In the genomic region with DNA sequence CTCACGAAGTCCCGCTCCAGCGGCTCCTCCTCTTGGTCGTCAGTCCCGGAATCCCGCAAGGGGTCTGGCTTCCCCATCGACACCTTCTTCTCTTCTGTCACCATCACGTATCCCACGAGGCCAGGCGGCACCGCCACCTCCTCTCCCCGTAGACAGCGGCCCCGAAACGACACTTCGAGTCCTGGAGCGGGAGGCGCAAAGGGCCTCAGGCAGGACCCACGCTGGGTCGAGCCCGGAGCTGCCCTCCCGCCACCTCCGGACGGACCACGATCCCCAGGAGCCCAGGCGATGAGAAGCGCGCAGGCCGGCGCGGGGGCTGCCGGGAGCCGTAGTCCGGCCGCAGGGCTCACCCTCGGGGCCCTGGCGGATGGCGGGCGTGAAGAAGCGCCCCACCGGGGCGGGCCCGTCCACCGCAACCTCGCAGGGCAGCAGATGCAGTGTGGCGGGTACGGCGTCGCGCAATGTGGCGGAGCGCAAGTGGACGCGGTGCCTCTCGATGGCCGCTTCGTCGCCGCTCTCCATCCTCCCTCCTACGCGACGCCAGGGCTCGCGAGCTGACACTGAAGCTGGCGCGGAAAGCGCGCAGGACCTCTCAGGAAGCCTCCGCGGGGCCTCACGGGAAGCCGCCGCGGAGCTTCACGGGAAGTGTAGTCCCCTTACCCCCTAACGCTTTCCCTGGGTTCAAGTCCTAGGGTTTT, we compare ENCODE assay signal across 8 cellular contexts. TPM values are rescaled to one million over a fixed set of nuclear protein-coding genes. Genes with fewer than 3 reads are reported as not detected.
DNase-seq lines count a peak whose midpoint lies in the region; TF ChIP-seq lines count a peak whose summit lies in the region.

Gene RNASEH2C, minus strand, starts transcription at position 562 of the 698 bp plus-strand sequence. Its CDS starts 40 bp downstream, at position 522.

- DNase-seq in GM06990 (ENCODE audit: extremely low read depth, insufficient read length), result peak; percentile 89
- peak; percentile 56 for DNase-seq in HFFc6
- peak; percentile 66 for DNase-seq in NCI-H1048 (lab: John Stamatoyannopoulos, UW)
- peak; percentile 48 to 66 for DNase-seq in SW 1271 (lab: John Stamatoyannopoulos, UW)
- peak; percentile 40 for DNase-seq in activated naive CD8-positive, alpha-beta T cell treated with anti-CD3 and anti-CD28 coated beads, Interleukin-2, amount 50 U/mL, for 16 hours (ENCODE audit: low read depth, low spot score)
- peak; percentile 91 to 93 for DNase-seq in cardiac muscle cell (ENCODE audit: low read depth in 1 of 2, low spot score in 1 of 2)
- DNase-seq in tibial artery, result peak; percentile 82 to 88

- TF ChIP-seq CTCF in GM06990 (IDR thresholded peaks at IDR 0.05; ENCODE audit: insufficient read depth, low read length, poor library complexity, severe bottlenecking), result no peak
- TF ChIP-seq CTCF in HFFc6 (IDR thresholded peaks at IDR 0.05), result no peak
- TF ChIP-seq CTCF in cardiac muscle cell (IDR thresholded peaks at IDR 0.05; ENCODE audit: low read depth, low read length), result no peak
- TF ChIP-seq CTCF in parathyroid adenoma (IDR thresholded peaks at IDR 0.05), result no peak
- TF ChIP-seq CTCF in tibial artery (IDR thresholded peaks at IDR 0.05), result peak in 1 of 2 experiments; percentile 15

- peak within 1 kb of the TSS; percentile 75 for H3K4me3 ChIP-seq in GM06990 (replicated peaks; ENCODE audit: low read depth, low read length)
- H3K4me3 ChIP-seq in cardiac muscle cell, result peak within 1 kb of the TSS; percentile 57
- peak within 1 kb of the TSS; percentile 63 for H3K4me3 ChIP-seq in parathyroid adenoma (ENCODE audit: low read depth, low read length)
- peak within 1 kb of the TSS; percentile 59 to 78 for H3K4me3 ChIP-seq in tibial artery

- H3K27me3 ChIP-seq in GM06990 (replicated peaks; ENCODE audit: control insufficient read depth, insufficient read depth, low read length) (no peaks in the 10 kb centered on the region), cardiac muscle cell (no peaks in the 10 kb centered on the region), parathyroid adenoma (ENCODE audit: control insufficient read depth, insufficient read depth, low read length) (no peaks in the 10 kb centered on the region), tibial artery (no peaks in the 10 kb centered on the region)

- H3K36me3 Mint-ChIP-seq in HFFc6 (ENCODE audit: low read depth), result peaks cover 26% of the 10 kb centered on the region

- no peaks in the 10 kb centered on the region for H3K79me2 ChIP-seq in parathyroid adenoma

- H3K4me2 ChIP-seq in parathyroid adenoma (ENCODE audit: low read length), result peak within 1 kb of the TSS; percentile 75

- peak within 1 kb of the TSS; percentile 97 for H3K4me3 Mint-ChIP-seq in HFFc6

- H3K27ac ChIP-seq in cardiac muscle cell (peak within 1 kb of the TSS; percentile 65), parathyroid adenoma (peak within 1 kb of the TSS; percentile 69), tibial artery (peak within 1 kb of the TSS; percentile 77 to 90)

- peak within 1 kb of the TSS; percentile 84 for H2AFZ ChIP-seq in parathyroid adenoma

- peaks cover 4% of the 10 kb centered on the region for H3K4me1 ChIP-seq in cardiac muscle cell (ENCODE audit: low read depth)
- no peaks in the 10 kb centered on the region for H3K4me1 ChIP-seq in parathyroid adenoma
- H3K4me1 ChIP-seq in tibial artery, result peaks cover 0 to 31% (median 20%) of the 10 kb centered on the region in 4 donors

- H3K36me3 ChIP-seq in GM06990 (ENCODE audit: control insufficient read depth, insufficient read depth, low read length) (peaks cover 26% of the 10 kb centered on the region), cardiac muscle cell (peaks cover 14% of the 10 kb centered on the region), parathyroid adenoma (ENCODE audit: control insufficient read depth, insufficient read depth, low read length) (no peaks in the 10 kb centered on the region), tibial artery (peaks cover 41 to 42% (median 42%) of the 10 kb centered on the region in 3 donors)

- no peaks in the 10 kb centered on the region for H3K9me3 Mint-ChIP-seq in HFFc6

- H3K9me3 ChIP-seq in cardiac muscle cell (ENCODE audit: low read depth), result no peaks in the 10 kb centered on the region
- H3K9me3 ChIP-seq in parathyroid adenoma (ENCODE audit: control insufficient read depth, low read length), result no peaks in the 10 kb centered on the region
- no peaks in the 10 kb centered on the region for H3K9me3 ChIP-seq in tibial artery

- intact Hi-C loops in tibial artery (cut with DNase I; ENCODE audit: low total_unique reads), result no loop called here

- peak within 1 kb of the TSS; percentile 46 for H3K9ac ChIP-seq in parathyroid adenoma

- peak within 1 kb of the TSS; percentile 90 for H3K27ac Mint-ChIP-seq in HFFc6

- H3K27me3 Mint-ChIP-seq in HFFc6 (ENCODE audit: insufficient read depth), result peaks cover 8% of the 10 kb centered on the region

- H3K4me1 Mint-ChIP-seq in HFFc6 (ENCODE audit: low read depth), result peaks cover 18% of the 10 kb centered on the region

RNA-seq across cellular contexts. Expression of gene RNASEH2C, which starts in this region (rescaled TPM):
- 10 to 100 TPM; 54.0 to 85.6 (median 61.4) TPM for total RNA-seq in HFFc6 (2021; fragmentation: NEBNext Ultra II Directional; extraction: Animal tissue kit (Norgen Biotek cat#: 25700))
- total RNA-seq in cardiac muscle cell, result 83.7 and 108 TPM in 2 replicates
- 71.5 and 84.4 TPM in 2 replicates for polyA plus RNA-seq in cardiac muscle cell

Comparison
In these comparisons a context has a peak if more than half of its experiments do, and no peak if none do; other contexts are left out.
1. Peak in every context shown above with its lines: DNase-seq, H3K4me3 ChIP-seq and H3K27ac ChIP-seq.
2. DNase-seq: peak in every context shown above with its lines; median percentile 92 in cardiac muscle cell; 89 in GM06990; 85 in tibial artery; 66 in NCI-H1048; 57 in SW 1271; 56 in HFFc6; 40 in activated naive CD8-positive, alpha-beta T cell treated with anti-CD3 and anti-CD28 coated beads, Interleukin-2, amount 50 U/mL, for 16 hours.